8 cellular contexts compared by ENCODE assay signal in the genomic region with DNA sequence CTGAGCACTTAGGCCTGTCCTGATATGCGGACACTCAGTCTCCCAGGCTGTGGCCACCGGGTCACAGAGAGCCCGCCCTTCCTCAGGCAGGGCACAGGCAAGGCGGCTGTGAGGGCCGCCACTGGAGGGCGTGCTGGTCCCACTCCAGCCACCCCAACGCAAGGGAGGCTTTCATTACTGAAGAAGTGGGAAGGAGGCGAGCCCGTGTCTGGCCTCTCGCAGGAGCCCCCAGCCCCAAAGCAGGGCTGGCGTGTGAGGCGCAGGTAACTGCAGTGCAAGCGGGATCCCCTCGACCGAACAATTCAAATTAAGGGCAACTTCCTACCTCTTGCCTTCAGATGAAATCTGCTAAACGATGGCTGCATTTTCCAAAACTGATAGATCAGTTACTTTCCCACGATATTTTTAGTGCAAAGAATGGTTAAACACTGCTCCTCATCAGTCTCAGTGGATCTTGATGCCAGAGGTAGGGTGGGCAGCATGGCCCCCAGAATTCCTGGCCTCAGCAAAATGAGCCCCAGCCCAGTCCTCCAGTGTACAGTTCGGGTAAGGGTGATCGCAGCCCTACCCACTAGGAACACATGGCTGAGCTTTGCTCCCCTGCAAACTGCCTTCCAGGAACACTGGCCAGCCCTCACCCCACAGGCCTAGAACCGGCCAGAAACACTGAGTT.
DNase-seq lines count a peak whose midpoint lies in the region; ATAC-seq and TF ChIP-seq lines count a peak whose summit lies in the region.

No MANE protein-coding gene starts in this region.

- H2AFZ ChIP-seq in HCT116 (ENCODE audit: low read depth, low read length, poor library complexity, severe bottlenecking) = peak overlapping the region; percentile 10

- no peak overlapping the region for H3K4me3 Mint-ChIP-seq in CD4-positive, alpha-beta T cell

- intact Hi-C loops in HCT116 (cut with micrococcal nuclease) = loop anchor here (1.0 to 5.0 kb wide), 3 partner anchors 146 to 220 kb away; no protein-coding TSS in a partner anchor
- intact Hi-C loops in CD4-positive, alpha-beta T cell (cut with DNase I, micrococcal nuclease) = no loop called here

- H3K9ac ChIP-seq in HCT116 (ENCODE audit: low read length) = no peak overlapping the region

- no peaks in the 10 kb centered on the region for H3K79me2 ChIP-seq in HCT116 (ENCODE audit: insufficient read depth, low read length)

- RAD21 ChIA-PET in HCT116 (lab: Charles Lee; ENCODE audit: low non-redundant PET in 1 of 2, low total read pairs in 2 of 2, uncharacterized antibody in 2 of 2, unreplicated experiment in 2 of 2) = no interaction called here

- in situ Hi-C loops in G401 (cut with HindIII; ENCODE audit: low sequenced_read_pairs) = no loop called here

- no peak for TF ChIP-seq POLR2A in HCT116 (IDR thresholded peaks at IDR 0.05; ENCODE audit: borderline replicate concordance, extremely low read depth, insufficient read depth, insufficient read length)

- H3K4me3 ChIP-seq in HCT116 (replicated peaks in 1 of 2; ENCODE audit: low read depth in 1 of 2, low read length in 2 of 2) (no peak overlapping the region), SJCRH30 (no peak overlapping the region), thoracic aorta (no peak overlapping the region)

- no peak overlapping the region for H3K27ac ChIP-seq in HCT116 (ENCODE audit: low read depth, low read length)
- H3K27ac ChIP-seq in SJCRH30 = no peak overlapping the region
- no peak overlapping the region for H3K27ac ChIP-seq in thoracic aorta
- no peak overlapping the region for H3K27ac ChIP-seq in CD4-positive, alpha-beta T cell (ENCODE audit: low read depth, low read length)

- no peak overlapping the region for H3K27ac Mint-ChIP-seq in CD4-positive, alpha-beta T cell

- no peaks in the 10 kb centered on the region for H3K36me3 Mint-ChIP-seq in CD4-positive, alpha-beta T cell (ENCODE audit: low read depth)

- no TSS peak for BruUV-seq in HCT116 (replicated peaks; lab: Mats Ljungman, UMichigan)

- H3K27me3 ChIP-seq in HCT116 (ENCODE audit: insufficient read depth, low read length) = no peaks in the 10 kb centered on the region
- H3K27me3 ChIP-seq in SJCRH30 = no peaks in the 10 kb centered on the region; the same call in 1 of the 2 replicates
- no peaks in the 10 kb centered on the region for H3K27me3 ChIP-seq in thoracic aorta (replicated peaks; ENCODE audit: insufficient read depth)
- H3K27me3 ChIP-seq in CD4-positive, alpha-beta T cell (ENCODE audit: control insufficient read depth, insufficient read depth, low read length) = no peaks in the 10 kb centered on the region

- POLR2A ChIA-PET in HCT116 (lab: Charles Lee) = no interaction called here
- POLR2A ChIA-PET in CD4-positive, alpha-beta T cell (lab: Charles Lee) = no interaction called here

- peak; percentile 98 for TF ChIP-seq RAD21 in HCT116 (IDR thresholded peaks at IDR 0.05; ENCODE audit: low read depth)

- H4K20me1 ChIP-seq in HCT116 (ENCODE audit: insufficient read depth) = no peaks in the 10 kb centered on the region

- ATAC-seq in HCT116 (peak; percentile 100), thoracic aorta (ENCODE audit: insufficient number of reproducible peaks, low FRiP score, low read depth) (no peak), GM18520 (IDR thresholded peaks at IDR 0.05; ENCODE audit: unreplicated experiment) (no peak)
- no peak for ATAC-seq in CD4-positive, alpha-beta T cell (ENCODE audit: poor library complexity)

- no peaks in the 10 kb centered on the region for H3K4me1 Mint-ChIP-seq in CD4-positive, alpha-beta T cell (ENCODE audit: low read depth)

- no peaks in the 10 kb centered on the region for H3K27me3 Mint-ChIP-seq in CD4-positive, alpha-beta T cell

- no peaks in the 10 kb centered on the region for H3K9me3 Mint-ChIP-seq in CD4-positive, alpha-beta T cell

- H3K9me3 ChIP-seq in HCT116 (ENCODE audit: control insufficient read depth in 1 of 2, insufficient read depth in 1 of 2, low read depth in 1 of 2, low read length in 2 of 2) = no peaks in the 10 kb centered on the region
- no peaks in the 10 kb centered on the region for H3K9me3 ChIP-seq in SJCRH30 (replicated peaks)
- no peaks in the 10 kb centered on the region for H3K9me3 ChIP-seq in thoracic aorta
- H3K9me3 ChIP-seq in CD4-positive, alpha-beta T cell (ENCODE audit: control insufficient read depth, low read length) = no peaks in the 10 kb centered on the region

- H3K36me3 ChIP-seq in HCT116 (ENCODE audit: control insufficient read depth in 1 of 2, insufficient read depth in 2 of 2, low read length in 2 of 2) (no peaks in the 10 kb centered on the region), SJCRH30 (no peaks in the 10 kb centered on the region), thoracic aorta (no peaks in the 10 kb centered on the region)

- no peaks in the 10 kb centered on the region for H3K9me2 ChIP-seq in HCT116 (ENCODE audit: insufficient read depth)

- DNase-seq in COLO668 (lab: John Stamatoyannopoulos, UW; ENCODE audit: unreplicated experiment) (peak; percentile 69), HCT116 (ENCODE audit: low read depth, low spot score) (peak; percentile 33), SJCRH30 (peak; percentile 64 to 79), glomerular visceral epithelial cell (ENCODE audit: extremely low spot score) (peak; percentile 73), thoracic aorta (ENCODE audit: low spot score) (no peak), G401 (ENCODE audit: low spot score) (no peak)
- DNase-seq in CD4-positive, alpha-beta T cell = no peak

- peak overlapping the region; percentile 35 for H3K4me2 ChIP-seq in HCT116 (ENCODE audit: low read length)

- TF ChIP-seq CTCF in HCT116 (IDR thresholded peaks at IDR 0.05 in 2 of 3, conservative IDR thresholded peaks at IDR 0.05 in 1 of 3; ENCODE audit: borderline replicate concordance in 1 of 3, insufficient read depth in 1 of 3, low read depth in 2 of 3, low read length in 2 of 3) = peak; percentile 91 to 94 (median 93)
- peak; percentile 19 for TF ChIP-seq CTCF in thoracic aorta (IDR thresholded peaks at IDR 0.05)
- TF ChIP-seq CTCF in CD4-positive, alpha-beta T cell (IDR thresholded peaks at IDR 0.05) = no peak

- CTCF ChIA-PET in HCT116 (lab: Charles Lee) = interaction anchor here (2.8 kb wide), 1 partner anchor 220 kb away, joined by 12 read pairs; no protein-coding TSS in a partner anchor
- CTCF ChIA-PET in CD4-positive, alpha-beta T cell (lab: Charles Lee) = no interaction called here

- peaks cover 0 to 5% of the 10 kb centered on the region in 2 experiments; a peak in 1 of 4 replicates for H3K4me1 ChIP-seq in HCT116 (ENCODE audit: control insufficient read depth in 1 of 2, insufficient read depth in 2 of 2, low read length in 2 of 2)
- H3K4me1 ChIP-seq in SJCRH30 = no peaks in the 10 kb centered on the region
- H3K4me1 ChIP-seq in thoracic aorta (ENCODE audit: control insufficient read depth in 1 of 2, low read depth in 2 of 2) = peaks cover 7 to 21% of the 10 kb centered on the region in 2 donors

TF ChIP-seq in HCT116, 20 proteins besides CTCF, POLR2A, EP300 and RAD21:
- TF ChIP-seq YY1 (IDR thresholded peaks at IDR 0.05; ENCODE audit: extremely low read depth, insufficient replicate concordance, low read depth, low read length) (peak; percentile 52), FOSL1 (IDR thresholded peaks at IDR 0.05; ENCODE audit: low read depth) (no peak)

Comparison
In these comparisons a context has a peak if more than half of its experiments do, and no peak if none do; other contexts are left out.
1. DNase-seq: peak in COLO668 (single experiment), HCT116 (single experiment), SJCRH30 (2 of 2) and glomerular visceral epithelial cell (single experiment); none in thoracic aorta (single experiment), CD4-positive, alpha-beta T cell (0 of 10) and G401 (single experiment).